ENCODE assay signal across 3 cellular contexts in the genomic region with DNA sequence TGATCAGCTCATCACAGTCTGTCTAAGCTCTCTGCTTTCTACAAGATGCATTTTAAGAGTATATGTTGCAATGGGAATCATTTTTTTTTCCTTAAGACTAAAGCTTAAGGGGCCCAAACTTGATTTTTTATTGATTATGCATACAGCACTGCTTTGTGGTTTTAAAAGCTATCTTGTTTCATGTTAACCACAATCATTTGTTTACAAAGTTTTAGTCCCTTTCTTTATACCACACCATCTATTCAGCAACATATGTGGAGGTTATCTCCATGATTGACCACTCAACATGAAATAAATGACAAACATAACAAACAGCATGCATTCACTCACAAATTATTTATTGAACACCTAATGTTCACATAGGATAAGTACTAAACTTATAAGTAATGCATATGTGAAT.
"Had no signal": no experiment of that assay in that cellular context is flagged by ENCODE, and none has a peak within 500 bp of the region (broad histone marks: within the 10 kb centered on the region; RNA-seq: fewer than 3 reads in every experiment).

No MANE protein-coding gene starts in this region.

- ATAC-seq: GM12878 had no signal

- H3K4me3 ChIP-seq: GM12878 had no signal

- DNase-seq: GDM1, GF-D8 had no signal
